Comparison of ENCODE assay signal across 1 cellular context in the genomic region with DNA sequence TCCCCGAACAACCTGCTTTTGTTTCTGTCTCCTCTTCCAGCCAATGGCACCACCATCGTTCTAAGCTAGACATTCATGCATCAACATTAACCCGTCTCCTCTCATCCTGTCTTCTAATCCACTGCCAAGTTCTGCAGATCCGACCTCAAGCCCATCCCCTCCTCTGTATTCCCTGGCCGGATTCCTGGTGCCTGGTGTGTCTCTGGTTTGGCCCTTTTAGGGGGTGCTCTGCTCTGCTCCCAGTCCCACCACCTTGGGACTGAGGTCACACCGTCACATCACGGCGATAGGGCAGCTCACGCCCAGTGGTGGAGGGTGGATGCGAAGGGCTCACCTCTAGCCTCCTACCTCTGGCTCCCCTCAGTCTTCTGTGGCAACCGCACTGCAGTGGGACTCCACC.
TF ChIP-seq lines count a peak whose summit lies in the region.

No MANE protein-coding gene starts in this region.

TF ChIP-seq in IMR-90, 13 proteins besides CTCF, POLR2A, EP300 and RAD21:
- TF ChIP-seq CEBPB (IDR thresholded peaks at IDR 0.05; ENCODE audit: low read depth, low read length) (no peak), MXI1 (IDR thresholded peaks at IDR 0.05; ENCODE audit: borderline replicate concordance, low read depth, low read length) (no peak), CHD1 (IDR thresholded peaks at IDR 0.05; ENCODE audit: low read depth, low read length) (no peak), BHLHE40 (IDR thresholded peaks at IDR 0.05; ENCODE audit: low read depth, low read length) (no peak), SMC3 (IDR thresholded peaks at IDR 0.05; ENCODE audit: low read depth, low read length) (no peak), RFX5 (IDR thresholded peaks at IDR 0.05; ENCODE audit: low read depth, low read length) (no peak), RCOR1 (IDR thresholded peaks at IDR 0.05; ENCODE audit: insufficient replicate concordance, low read length) (no peak), NFE2L2 (IDR thresholded peaks at IDR 0.05; ENCODE audit: low read depth, low read length) (no peak), MAZ (IDR thresholded peaks at IDR 0.05; ENCODE audit: borderline replicate concordance, low read depth, low read length) (no peak), FOS (IDR thresholded peaks at IDR 0.05; ENCODE audit: low read depth, low read length) (no peak), MAFK (IDR thresholded peaks at IDR 0.05; ENCODE audit: low read depth, low read length) (no peak)
- TF ChIP-seq, protein P1, sequence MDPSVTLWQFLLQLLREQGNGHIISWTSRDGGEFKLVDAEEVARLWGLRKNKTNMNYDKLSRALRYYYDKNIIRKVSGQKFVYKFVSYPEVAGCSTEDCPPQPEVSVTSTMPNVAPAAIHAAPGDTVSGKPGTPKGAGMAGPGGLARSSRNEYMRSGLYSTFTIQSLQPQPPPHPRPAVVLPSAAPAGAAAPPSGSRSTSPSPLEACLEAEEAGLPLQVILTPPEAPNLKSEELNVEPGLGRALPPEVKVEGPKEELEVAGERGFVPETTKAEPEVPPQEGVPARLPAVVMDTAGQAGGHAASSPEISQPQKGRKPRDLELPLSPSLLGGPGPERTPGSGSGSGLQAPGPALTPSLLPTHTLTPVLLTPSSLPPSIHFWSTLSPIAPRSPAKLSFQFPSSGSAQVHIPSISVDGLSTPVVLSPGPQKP (IDR thresholded peaks at IDR 0.05; ENCODE audit: borderline replicate concordance, low read depth, low read length), result no peak
- TF ChIP-seq, protein P2, sequence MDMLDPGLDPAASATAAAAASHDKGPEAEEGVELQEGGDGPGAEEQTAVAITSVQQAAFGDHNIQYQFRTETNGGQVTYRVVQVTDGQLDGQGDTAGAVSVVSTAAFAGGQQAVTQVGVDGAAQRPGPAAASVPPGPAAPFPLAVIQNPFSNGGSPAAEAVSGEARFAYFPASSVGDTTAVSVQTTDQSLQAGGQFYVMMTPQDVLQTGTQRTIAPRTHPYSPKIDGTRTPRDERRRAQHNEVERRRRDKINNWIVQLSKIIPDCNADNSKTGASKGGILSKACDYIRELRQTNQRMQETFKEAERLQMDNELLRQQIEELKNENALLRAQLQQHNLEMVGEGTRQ (IDR thresholded peaks at IDR 0.05; ENCODE audit: low read depth, low read length), result no peak
